In the genomic region with DNA sequence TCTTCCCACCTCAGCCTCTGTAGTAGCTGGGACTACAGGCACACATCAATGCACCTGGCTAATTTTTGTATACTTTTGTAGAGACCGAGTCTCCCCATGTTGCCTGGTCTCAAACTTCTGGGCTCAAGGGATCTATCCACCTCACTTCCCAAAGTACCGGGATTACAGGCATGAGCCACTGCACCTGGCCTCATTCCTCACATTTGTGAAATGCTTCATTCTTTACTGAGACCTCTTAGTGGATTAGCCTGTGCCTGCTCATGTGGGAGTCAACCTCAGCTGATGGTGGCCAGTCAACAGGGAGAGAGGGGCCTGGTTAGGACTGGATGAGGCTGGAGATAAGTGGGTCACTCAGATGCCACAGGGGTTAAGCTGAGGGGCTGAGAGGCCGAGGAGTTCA, we compare ENCODE assay signal across 24 cellular contexts.
"Had no signal": no experiment of that assay in that cellular context is flagged by ENCODE, and none has a peak within 500 bp of the region (broad histone marks: within the 10 kb centered on the region; RNA-seq: fewer than 3 reads in every experiment).

No MANE protein-coding gene starts in this region.

- ATAC-seq: effector memory CD8-positive, alpha-beta T cell; esophagus mucosa; foreskin keratinocyte; gastrocnemius medialis; gastroesophageal sphincter; heart left ventricle; heart right ventricle had no signal

- H3K9me3 ChIP-seq: colonic mucosa, esophagus muscularis mucosa, esophagus squamous epithelium, gastrocnemius medialis, gastroesophageal sphincter, heart left ventricle had no signal

- H3K4me1 ChIP-seq: colonic mucosa, esophagus squamous epithelium, foreskin keratinocyte, gastrocnemius medialis, gastroesophageal sphincter, heart left ventricle, heart right ventricle had no signal

- H3K27ac ChIP-seq: colonic mucosa, coronary artery, dorsolateral prefrontal cortex, epithelial cell of prostate, esophagus muscularis mucosa, esophagus squamous epithelium, foreskin keratinocyte, gastrocnemius medialis, gastroesophageal sphincter, heart left ventricle, heart right ventricle had no signal

- DNase-seq: colonic mucosa; cortex of kidney; dermis blood vessel endothelial cell; dorsolateral prefrontal cortex; effector CD4-positive, alpha-beta T cell; effector CD8-positive, alpha-beta T cell; effector memory CD4-positive, alpha-beta T cell; effector memory CD8-positive, alpha-beta T cell; endodermal cell; erythroblast; esophagus squamous epithelium; foreskin fibroblast; foreskin keratinocyte; foreskin melanocyte; gastrocnemius medialis; glutamatergic neuron; head of caudate nucleus; heart left ventricle; heart right ventricle had no signal

- H3K36me3 ChIP-seq: colonic mucosa, esophagus muscularis mucosa, esophagus squamous epithelium, gastrocnemius medialis, gastroesophageal sphincter, heart left ventricle, heart right ventricle had no signal

- H3K4me3 ChIP-seq: colonic mucosa, coronary artery, dorsolateral prefrontal cortex, esophagus muscularis mucosa, esophagus squamous epithelium, gastrocnemius medialis, gastroesophageal sphincter, heart left ventricle, heart right ventricle had no signal

- H3K27me3 ChIP-seq: colonic mucosa, dorsolateral prefrontal cortex, esophagus muscularis mucosa, foreskin keratinocyte, gastrocnemius medialis had no signal
